Comparison of ENCODE assay signal across 30 cellular contexts in genomic region chr2:168790226-168790902, GRCh38. TPM values are rescaled to one million over a fixed set of nuclear protein-coding genes. Genes with fewer than 3 reads are reported as not detected.
"Had no signal": no experiment of that assay in that cellular context is flagged by ENCODE, and none has a peak within 500 bp of the region (broad histone marks: within the 10 kb centered on the region; RNA-seq: fewer than 3 reads in every experiment).

No MANE protein-coding gene starts in this region.

- FAIRE-seq: bronchial epithelial cell, islet of Langerhans, TTC549 had no signal

- H3K4me2 ChIP-seq: smooth muscle cell had no signal

- DNase-seq: activated CD4-positive, alpha-beta T cell treated with anti-CD3 and anti-CD28 coated beads for 4 hours; activated CD4-positive, alpha-beta T cell treated with anti-CD3 and anti-CD28 coated beads, Interleukin-2, amount 50 U/mL, for 4 hours; activated effector memory CD4-positive, alpha-beta T cell treated with Interleukin-2 at 50 U/mL for 16 hours; activated naive CD4-positive, alpha-beta T cell treated with Interleukin-2 at 50 U/mL for 16 hours; activated T-cell treated with anti-CD3 and anti-CD28 coated beads for 4 hours; activated T-cell treated with anti-CD3 and anti-CD28 coated beads, Interleukin-2, amount 50 U/mL, for 72 hours; anterior cingulate cortex; cerebellar nuclear complex; foreskin keratinocyte; lower lobe of right lung; mesendoderm; mucosa of descending colon; sigmoid colon; stimulated activated CD4-positive, alpha-beta T cell treated with anti-CD3 and anti-CD28 coated beads, Interleukin-15, amount 100 ng/mL, for 24 hours; stimulated activated CD4-positive, alpha-beta T cell treated with anti-CD3 and anti-CD28 coated beads, Interleukin-2, amount 100 ng/mL, for 24 hours; stimulated activated naive B cell treated with anti-CD40 and anti-IgM and Interleukin-4, amounts not matched to agents 10 μg/mL and 1 μg/mL and 100 μg/mL, for 72 hours; stomach; SW 1271; T-helper 9 cell; upper lobe of left lung had no signal

- H3K27ac ChIP-seq: coronary artery, esophagus muscularis mucosa, foreskin keratinocyte, lower lobe of right lung, sigmoid colon, stomach, thyroid gland, VCaP had no signal

- H3K36me3 ChIP-seq: esophagus muscularis mucosa, lower lobe of right lung, sigmoid colon, stomach, thyroid gland, upper lobe of left lung had no signal

- H3K9me3 ChIP-seq: esophagus muscularis mucosa, lower lobe of right lung, mucosa of descending colon, sigmoid colon, stomach, thyroid gland, upper lobe of left lung had no signal

- H3K27me3 ChIP-seq: esophagus muscularis mucosa, sigmoid colon, stomach, thyroid gland, upper lobe of left lung had no signal

- H3K4me3 ChIP-seq: coronary artery, esophagus muscularis mucosa, lower lobe of right lung, mucosa of descending colon, sigmoid colon, smooth muscle cell, stomach, thyroid gland, upper lobe of left lung had no signal

- H3K4me1 ChIP-seq: esophagus muscularis mucosa, foreskin keratinocyte, lower lobe of right lung, sigmoid colon, stomach had no signal

- ATAC-seq: activated T-cell treated with anti-CD3 and anti-CD28 coated beads, Interleukin-2, amount 50 U/mL, for 72 hours; foreskin keratinocyte; mucosa of descending colon; stimulated activated naive B cell treated with anti-CD40 and anti-IgM and Interleukin-4, amounts not matched to agents 10 μg/mL and 1 μg/mL and 100 μg/mL, for 72 hours had no signal

RNA-seq across cellular contexts. Expression of gene NOSTRIN, which starts 12.1 kb away (rescaled TPM):
- total RNA-seq: activated T-cell treated with anti-CD3 and anti-CD28 coated beads, Interleukin-2, amount 50 U/mL, for 72 hours; foreskin keratinocyte; myocyte; osteocyte; smooth muscle cell had no signal
- polyA plus RNA-seq: foreskin keratinocyte had no signal
